In genomic region chr4:22486276-22486675, GRCh38 we compare ENCODE assay signal across 30 cellular contexts. TPM values are rescaled to one million over a fixed set of nuclear protein-coding genes. Genes with fewer than 3 reads are reported as not detected.
DNase-seq lines count a peak whose midpoint lies in the region; ATAC-seq, FAIRE-seq and TF ChIP-seq lines count a peak whose summit lies in the region.
"Had no signal": no experiment of that assay in that cellular context is flagged by ENCODE, and none has a peak within 500 bp of the region (broad histone marks: within the 10 kb centered on the region; RNA-seq: fewer than 3 reads in every experiment).

No MANE protein-coding gene starts in this region.

- H3K27me3 ChIP-seq in BLaER1 treated with 17β-estradiol and CSF1 and Interleukin-3, amounts not matched to agents 10 nM and 100 nM = no peaks in the 10 kb centered on the region
- no peaks in the 10 kb centered on the region for H3K27me3 ChIP-seq in endothelial cell of umbilical vein (ENCODE audit: control insufficient read depth in 2 of 2, insufficient read depth in 2 of 2, low read length in 2 of 2)
- H3K27me3 ChIP-seq: heart right ventricle, right atrium auricular region had no signal

- no peak for ATAC-seq in HG03457 (IDR thresholded peaks at IDR 0.05; ENCODE audit: unreplicated experiment)
- ATAC-seq: activated CD8-positive, alpha-beta T cell treated with anti-CD3 and anti-CD28 coated beads for 36 hours; activated T-helper 17 cell treated with anti-CD3 and anti-CD28 coated beads, Interleukin-2, amount 50 U/mL, for 72 hours; mucosa of descending colon; PC-3; stimulated activated naive CD8-positive, alpha-beta T cell treated with anti-CD3 and anti-CD28 coated beads, Interleukin-15, Interleukin-2, amounts not matched to agents 100 U/mL and 50 U/mL, for 24 hours had no signal

- peaks cover 0 to 37% (median 0%) of the 10 kb centered on the region in 11 experiments; a peak in 6 of 22 replicates for H4K20me1 ChIP-seq in BLaER1 treated with 17β-estradiol and CSF1 and Interleukin-3, amounts not matched to agents 10 nM and 100 nM
- no peaks in the 10 kb centered on the region for H4K20me1 ChIP-seq in endothelial cell of umbilical vein (replicated peaks; ENCODE audit: control insufficient read depth, extremely low read depth, insufficient read depth, low read length)

- peak overlapping the region in 5 of 11 experiments; percentile 2 to 81 (median 68); a peak in 5 of 22 replicates for H3K4me2 ChIP-seq in BLaER1 treated with 17β-estradiol and CSF1 and Interleukin-3, amounts not matched to agents 10 nM and 100 nM
- no peak overlapping the region for H3K4me2 ChIP-seq in endothelial cell of umbilical vein (ENCODE audit: insufficient read depth, low read length)

- no peak overlapping the region for H3K9ac ChIP-seq in BLaER1 treated with 17β-estradiol and CSF1 and Interleukin-3, amounts not matched to agents 10 nM and 100 nM
- H3K9ac ChIP-seq in endothelial cell of umbilical vein (replicated peaks; ENCODE audit: extremely low read depth, insufficient read depth, low read length) = no peak overlapping the region
- H3K9ac ChIP-seq: parathyroid adenoma had no signal

- peak; percentile 28 for FAIRE-seq in endothelial cell of umbilical vein (lab: Jason Lieb, UNC)
- FAIRE-seq: bronchial epithelial cell, GM12891, kidney, urothelium cell line had no signal

- dilution Hi-C loops in endothelial cell of umbilical vein (cut with MboI; ENCODE audit: extremely low pct_ligation_motif_present, low sequenced_read_pairs) = no loop called here

- peaks cover 36 to 64% (median 53%) of the 10 kb centered on the region in 10 experiments for H3K4me1 ChIP-seq in BLaER1 treated with 17β-estradiol and CSF1 and Interleukin-3, amounts not matched to agents 10 nM and 100 nM
- no peaks in the 10 kb centered on the region for H3K4me1 ChIP-seq in endothelial cell of umbilical vein (ENCODE audit: control insufficient read depth, extremely low read depth, insufficient read depth, low read length)
- H3K4me1 ChIP-seq: parathyroid adenoma had no signal

- intact Hi-C loops in endothelial cell of umbilical vein (cut with micrococcal nuclease) = no loop called here

- no peak for TF ChIP-seq CTCF in endothelial cell of umbilical vein (IDR thresholded peaks at IDR 0.05; ENCODE audit: extremely low read depth in 1 of 2, insufficient read depth in 1 of 2, low read depth in 1 of 2, low read length in 2 of 2)
- TF ChIP-seq CTCF in nephron (IDR thresholded peaks at IDR 0.05; ENCODE audit: unreplicated experiment in 3 of 3) = no peak

- peaks cover 0 to 21% (median 5%) of the 10 kb centered on the region in 11 experiments; a peak in 9 of 22 replicates for H3K36me3 ChIP-seq in BLaER1 treated with 17β-estradiol and CSF1 and Interleukin-3, amounts not matched to agents 10 nM and 100 nM
- no peaks in the 10 kb centered on the region for H3K36me3 ChIP-seq in endothelial cell of umbilical vein (ENCODE audit: control insufficient read depth in 2 of 2, extremely low read depth in 1 of 2, insufficient read depth in 2 of 2, low read length in 2 of 2)
- H3K36me3 ChIP-seq: HAP-1, heart right ventricle, right atrium auricular region had no signal

- peaks cover 0 to 31% (median 25%) of the 10 kb centered on the region in 11 experiments; a peak in 17 of 22 replicates for H3K9me3 ChIP-seq in BLaER1 treated with 17β-estradiol and CSF1 and Interleukin-3, amounts not matched to agents 10 nM and 100 nM (replicated peaks in 1 of 11)
- no peaks in the 10 kb centered on the region for H3K9me3 ChIP-seq in endothelial cell of umbilical vein (replicated peaks; ENCODE audit: control insufficient read depth, insufficient read depth, low read length)
- H3K9me3 ChIP-seq: HAP-1, heart right ventricle, mucosa of descending colon, right atrium auricular region had no signal

- H3K27ac ChIP-seq in BLaER1 treated with 17β-estradiol and CSF1 and Interleukin-3, amounts not matched to agents 10 nM and 100 nM = peak overlapping the region in 8 of 11 experiments; percentile 6 to 92 (median 85); a peak in 12 of 22 replicates
- H3K27ac ChIP-seq in endothelial cell of umbilical vein (ENCODE audit: insufficient read depth, low read depth, low read length) = no peak overlapping the region
- H3K27ac ChIP-seq: heart right ventricle, parathyroid adenoma had no signal

- CTCF ChIA-PET in endothelial cell of umbilical vein (lab: Charles Lee) = no interaction called here

- BruUV-seq in endothelial cell of umbilical vein (replicated peaks; lab: Mats Ljungman, UMichigan) = no TSS peak

- no peak overlapping the region for H3K4me3 ChIP-seq in BLaER1 treated with 17β-estradiol and CSF1 and Interleukin-3, amounts not matched to agents 10 nM and 100 nM
- no peak overlapping the region for H3K4me3 ChIP-seq in endothelial cell of umbilical vein (replicated peaks in 1 of 3; ENCODE audit: insufficient read depth in 1 of 3, low read depth in 1 of 3, low read length in 3 of 3)
- H3K4me3 ChIP-seq: HAP-1, heart right ventricle, mucosa of descending colon, right atrium auricular region had no signal

- POLR2A ChIA-PET in endothelial cell of umbilical vein (lab: Charles Lee) = no interaction called here

- H3K9me3 Mint-ChIP-seq in nephron = no peaks in the 10 kb centered on the region
- H3K9me3 Mint-ChIP-seq: activated CD8-positive, alpha-beta T cell treated with anti-CD3 and anti-CD28 coated beads for 36 hours; activated naive CD4-positive, alpha-beta T cell treated with anti-CD3 and anti-CD28 coated beads, Interleukin-2, amount 10 ng/mL, durations not matched to agents 7 days and 5 days; activated T-helper 17 cell treated with anti-CD3 and anti-CD28 coated beads, Interleukin-2, amount 50 U/mL, for 72 hours; neural crest cell had no signal

- H3K9me1 ChIP-seq in endothelial cell of umbilical vein (replicated peaks; ENCODE audit: control insufficient read depth, extremely low read depth, insufficient read depth, low read length) = no peaks in the 10 kb centered on the region

- H3K4me1 Mint-ChIP-seq in nephron = peaks cover 78% of the 10 kb centered on the region
- H3K4me1 Mint-ChIP-seq: activated naive CD4-positive, alpha-beta T cell treated with anti-CD3 and anti-CD28 coated beads, Interleukin-2, amount 10 ng/mL, durations not matched to agents 7 days and 5 days; activated T-helper 17 cell treated with anti-CD3 and anti-CD28 coated beads, Interleukin-2, amount 50 U/mL, for 72 hours; CD4-positive, alpha-beta memory T cell had no signal

- H3K4me3 Mint-ChIP-seq in nephron = no peak overlapping the region
- H3K4me3 Mint-ChIP-seq: activated CD8-positive, alpha-beta T cell treated with anti-CD3 and anti-CD28 coated beads for 36 hours; activated naive CD4-positive, alpha-beta T cell treated with anti-CD3 and anti-CD28 coated beads, Interleukin-2, amount 10 ng/mL, durations not matched to agents 7 days and 5 days; activated T-helper 17 cell treated with anti-CD3 and anti-CD28 coated beads, Interleukin-2, amount 50 U/mL, for 72 hours; CD4-positive, alpha-beta memory T cell; neural crest cell had no signal

- DNase-seq in M059J (ENCODE audit: low read depth) (peak; percentile 22), endothelial cell of umbilical vein (ENCODE audit: low read depth, low spot score) (no peak), NCI-H2171 (lab: John Stamatoyannopoulos, UW) (no peak), GM19238 (ENCODE audit: insufficient read length, low spot score) (no peak)
- DNase-seq: activated CD8-positive, alpha-beta T cell treated with anti-CD3 and anti-CD28 coated beads for 36 hours; activated naive CD4-positive, alpha-beta T cell treated with anti-CD3 and anti-CD28 coated beads, Interleukin-2, amount 10 ng/mL, durations not matched to agents 7 days and 5 days; CD4-positive, alpha-beta memory T cell; DMS153; heart right ventricle; KG1; kidney; mucosa of descending colon; NCI-H2029; NCI-H526; NK-92 treated with Interleukin-12 subunit alpha and Interleukin-12 subunit beta, amount 100 ng/mL, for 24 hours; PC-3; stimulated activated CD4-positive, alpha-beta T cell treated with anti-CD3 and anti-CD28 coated beads, Interleukin-1b, Interleukin-23, amount 100 ng/mL, for 48 hours; stimulated activated naive CD8-positive, alpha-beta T cell treated with anti-CD3 and anti-CD28 coated beads, Interleukin-15, Interleukin-2, amounts not matched to agents 100 U/mL and 50 U/mL, for 24 hours; T-helper 2 cell had no signal

- peaks cover 24% of the 10 kb centered on the region for H3K36me3 Mint-ChIP-seq in nephron (ENCODE audit: low read depth)
- H3K36me3 Mint-ChIP-seq: activated naive CD4-positive, alpha-beta T cell treated with anti-CD3 and anti-CD28 coated beads, Interleukin-2, amount 10 ng/mL, durations not matched to agents 7 days and 5 days; CD4-positive, alpha-beta memory T cell had no signal

- peak overlapping the region; percentile 46 to 83 (median 77) for H3K27ac Mint-ChIP-seq in nephron
- H3K27ac Mint-ChIP-seq: activated CD8-positive, alpha-beta T cell treated with anti-CD3 and anti-CD28 coated beads for 36 hours; activated naive CD4-positive, alpha-beta T cell treated with anti-CD3 and anti-CD28 coated beads, Interleukin-2, amount 10 ng/mL, durations not matched to agents 7 days and 5 days; activated T-helper 17 cell treated with anti-CD3 and anti-CD28 coated beads, Interleukin-2, amount 50 U/mL, for 72 hours; CD4-positive, alpha-beta memory T cell had no signal

- TF ChIP-seq POLR2A in endothelial cell of umbilical vein (IDR thresholded peaks at IDR 0.05; ENCODE audit: low read depth, low read length) = no peak

- H3K79me2 ChIP-seq in endothelial cell of umbilical vein (ENCODE audit: control insufficient read depth, insufficient read depth, low read length) = peaks cover 41% of the 10 kb centered on the region

- H3K27me3 Mint-ChIP-seq in nephron (ENCODE audit: low read depth) = no peaks in the 10 kb centered on the region
- H3K27me3 Mint-ChIP-seq: activated CD8-positive, alpha-beta T cell treated with anti-CD3 and anti-CD28 coated beads for 36 hours; activated naive CD4-positive, alpha-beta T cell treated with anti-CD3 and anti-CD28 coated beads, Interleukin-2, amount 10 ng/mL, durations not matched to agents 7 days and 5 days; activated T-helper 17 cell treated with anti-CD3 and anti-CD28 coated beads, Interleukin-2, amount 50 U/mL, for 72 hours; CD4-positive, alpha-beta memory T cell had no signal

- no peak overlapping the region for H2AFZ ChIP-seq in endothelial cell of umbilical vein (ENCODE audit: low read depth, low read length)
- H2AFZ ChIP-seq: parathyroid adenoma had no signal

TF ChIP-seq in endothelial cell of umbilical vein, 7 proteins besides CTCF, POLR2A, EP300 and RAD21 (continues in another document):
- TF ChIP-seq FOS (IDR thresholded peaks at IDR 0.05; ENCODE audit: borderline replicate concordance, insufficient read depth, low read length) = no peak

RNA-seq across cellular contexts. Expression of gene ADGRA3, which starts 29.6 kb away (rescaled TPM):
- 16.1 and 22.4 TPM in 2 replicates for total RNA-seq in M059J (2014; rRNA removed; shearing (Covaris generic))
- total RNA-seq in endothelial cell of umbilical vein = 34.4 and 36.2 TPM in 2 replicates
- polyA plus RNA-seq in endothelial cell of umbilical vein = 13.1 and 17.2 TPM in 2 replicates
- polyA plus RNA-seq in endothelial cell of umbilical vein (2011; cell fraction: cytosol; rRNA removed) = 15.1 and 15.7 TPM in 2 replicates
- 40.0 and 42.2 TPM in 2 replicates for polyA plus RNA-seq in endothelial cell of umbilical vein (2011; cell fraction: nucleus; rRNA removed)
- 28.2 and 34.4 TPM in 2 replicates for polyA plus RNA-seq in endothelial cell of umbilical vein (2012)
- 87.4 and 135 TPM in 2 replicates for polyA minus RNA-seq in endothelial cell of umbilical vein
- 6.7 TPM for polyA minus RNA-seq in endothelial cell of umbilical vein (2011; cell fraction: cytosol; rRNA and poly(A)+ RNA removed)
- 67.8 and 132 TPM in 2 replicates for polyA minus RNA-seq in endothelial cell of umbilical vein (2011; cell fraction: nucleus; rRNA and poly(A)+ RNA removed)
